Comparison of ENCODE assay signal across 10 cellular contexts in genomic region chr3:81352867-81353266, GRCh38.
DNase-seq lines count a peak whose midpoint lies in the region; ATAC-seq and TF ChIP-seq lines count a peak whose summit lies in the region.
"Had no signal": no experiment of that assay in that cellular context is flagged by ENCODE, and none has a peak within 500 bp of the region (broad histone marks: within the 10 kb centered on the region; RNA-seq: fewer than 3 reads in every experiment).

No MANE protein-coding gene starts in this region.

- intact Hi-C loops in HCT116 (cut with micrococcal nuclease), result no loop called here

- H3K4me3 Mint-ChIP-seq in T-helper 17 cell, result no peak overlapping the region
- H3K4me3 Mint-ChIP-seq: activated naive CD8-positive, alpha-beta T cell; stimulated activated naive CD8-positive, alpha-beta T cell treated with anti-CD3 and anti-CD28 coated beads, Interleukin-15, Interleukin-2, amounts not matched to agents 100 ng/mL and 50 ng/mL, for 24 hours had no signal

- no peaks in the 10 kb centered on the region for H3K79me2 ChIP-seq in HCT116 (ENCODE audit: insufficient read depth, low read length)

- H3K4me2 ChIP-seq in HCT116 (ENCODE audit: low read length), result no peak overlapping the region

- H3K27ac ChIP-seq in HCT116 (ENCODE audit: low read depth, low read length), result no peak overlapping the region

- H2AFZ ChIP-seq in HCT116 (ENCODE audit: low read depth, low read length, poor library complexity, severe bottlenecking), result no peak overlapping the region

- RAD21 ChIA-PET in HCT116 (lab: Charles Lee; ENCODE audit: low non-redundant PET in 1 of 2, low total read pairs in 2 of 2, uncharacterized antibody in 2 of 2, unreplicated experiment in 2 of 2), result no interaction called here

- H3K27me3 Mint-ChIP-seq in T-helper 17 cell, result no peaks in the 10 kb centered on the region
- H3K27me3 Mint-ChIP-seq: activated naive CD8-positive, alpha-beta T cell; stimulated activated naive CD8-positive, alpha-beta T cell treated with anti-CD3 and anti-CD28 coated beads, Interleukin-15, Interleukin-2, amounts not matched to agents 100 ng/mL and 50 ng/mL, for 24 hours had no signal

- H4K20me1 ChIP-seq in HCT116 (ENCODE audit: insufficient read depth), result no peaks in the 10 kb centered on the region

- peak; percentile 29 for DNase-seq in DMS153 (lab: John Stamatoyannopoulos, UW)
- peak; percentile 13 for DNase-seq in HCT116 (ENCODE audit: low read depth, low spot score)
- DNase-seq in RKO (ENCODE audit: low spot score), result peak; percentile 34
- DNase-seq in iPS DF 19.7 (ENCODE audit: low read depth, low spot score), result peak; percentile 17
- no peak for DNase-seq in T-helper 17 cell
- DNase-seq in NCI-H1436 (lab: John Stamatoyannopoulos, UW), result no peak

- no peak overlapping the region for H3K9ac ChIP-seq in HCT116 (ENCODE audit: low read length)

- no peaks in the 10 kb centered on the region for H3K36me3 Mint-ChIP-seq in T-helper 17 cell (ENCODE audit: low read depth)
- H3K36me3 Mint-ChIP-seq: activated naive CD8-positive, alpha-beta T cell had no signal

- CTCF ChIA-PET in HCT116 (lab: Charles Lee), result no interaction called here

- TF ChIP-seq RAD21 in HCT116 (IDR thresholded peaks at IDR 0.05; ENCODE audit: low read depth), result no peak; the same call in 1 of the 2 replicates

- H3K4me3 ChIP-seq in HCT116 (replicated peaks in 1 of 2; ENCODE audit: low read depth in 1 of 2, low read length in 2 of 2), result no peak overlapping the region

- no peak overlapping the region for H3K27ac Mint-ChIP-seq in T-helper 17 cell
- H3K27ac Mint-ChIP-seq: activated naive CD8-positive, alpha-beta T cell; stimulated activated naive CD8-positive, alpha-beta T cell treated with anti-CD3 and anti-CD28 coated beads, Interleukin-15, Interleukin-2, amounts not matched to agents 100 ng/mL and 50 ng/mL, for 24 hours had no signal

- 0 out of 6 replicates have a peak, but pooled peaks of 1 of the 3 experiments have one; percentile 10 for TF ChIP-seq CTCF in HCT116 (IDR thresholded peaks at IDR 0.05 in 2 of 3, conservative IDR thresholded peaks at IDR 0.05 in 1 of 3; ENCODE audit: borderline replicate concordance in 1 of 3, insufficient read depth in 1 of 3, low read depth in 2 of 3, low read length in 2 of 3)

- TF ChIP-seq POLR2A in HCT116 (IDR thresholded peaks at IDR 0.05; ENCODE audit: borderline replicate concordance, extremely low read depth, insufficient read depth, insufficient read length), result no peak

- BruUV-seq in HCT116 (replicated peaks; lab: Mats Ljungman, UMichigan), result no TSS peak

- no peaks in the 10 kb centered on the region for H3K4me1 Mint-ChIP-seq in T-helper 17 cell

- ATAC-seq in HCT116 (peak; percentile 52; the same call in 1 of the 2 replicates), HG02884 (IDR thresholded peaks at IDR 0.05; ENCODE audit: unreplicated experiment) (no peak), T-helper 17 cell (no peak), HG02571 (IDR thresholded peaks at IDR 0.05; ENCODE audit: unreplicated experiment) (no peak)

- no peaks in the 10 kb centered on the region for H3K9me3 ChIP-seq in HCT116 (ENCODE audit: control insufficient read depth in 1 of 2, insufficient read depth in 1 of 2, low read depth in 1 of 2, low read length in 2 of 2)
- H3K9me3 ChIP-seq in T-helper 17 cell (ENCODE audit: control insufficient read depth, low read length, poor library complexity, severe bottlenecking), result no peaks in the 10 kb centered on the region

- H3K36me3 ChIP-seq in HCT116 (ENCODE audit: control insufficient read depth in 1 of 2, insufficient read depth in 2 of 2, low read length in 2 of 2), result no peaks in the 10 kb centered on the region

- H3K27me3 ChIP-seq in HCT116 (ENCODE audit: insufficient read depth, low read length), result no peaks in the 10 kb centered on the region

- no peaks in the 10 kb centered on the region for H3K4me1 ChIP-seq in HCT116 (ENCODE audit: control insufficient read depth in 1 of 2, insufficient read depth in 2 of 2, low read length in 2 of 2)

- POLR2A ChIA-PET in HCT116 (lab: Charles Lee), result no interaction called here

- H3K9me2 ChIP-seq in HCT116 (ENCODE audit: insufficient read depth), result no peaks in the 10 kb centered on the region

TF ChIP-seq in HCT116, 20 proteins besides CTCF, POLR2A, EP300 and RAD21:
- TF ChIP-seq ZFX (IDR thresholded peaks at IDR 0.05) (no peak), FOSL1 (IDR thresholded peaks at IDR 0.05; ENCODE audit: low read depth) (no peak), JUND (IDR thresholded peaks at IDR 0.05) (no peak), ELF1 (IDR thresholded peaks at IDR 0.05; ENCODE audit: borderline replicate concordance, low read depth) (no peak), TCF7L2 (IDR thresholded peaks at IDR 0.05; ENCODE audit: borderline replicate concordance, extremely low read depth, insufficient read depth, insufficient read length) (no peak), REST (IDR thresholded peaks at IDR 0.05; ENCODE audit: low read depth) (no peak), SIN3A (IDR thresholded peaks at IDR 0.05; ENCODE audit: low read depth) (no peak), ZBTB33 (IDR thresholded peaks at IDR 0.05; ENCODE audit: extremely low read depth, insufficient replicate concordance, low read length) (no peak), SRF (IDR thresholded peaks at IDR 0.05; ENCODE audit: low read depth) (no peak), EGR1 (IDR thresholded peaks at IDR 0.05; ENCODE audit: low read depth) (no peak)
- TF ChIP-seq, protein P1, sequence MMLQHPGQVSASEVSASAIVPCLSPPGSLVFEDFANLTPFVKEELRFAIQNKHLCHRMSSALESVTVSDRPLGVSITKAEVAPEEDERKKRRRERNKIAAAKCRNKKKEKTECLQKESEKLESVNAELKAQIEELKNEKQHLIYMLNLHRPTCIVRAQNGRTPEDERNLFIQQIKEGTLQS (IDR thresholded peaks at IDR 0.05), result no peak

Comparison
In these comparisons a context has a peak if more than half of its experiments do, and no peak if none do; other contexts are left out.
1. DNase-seq: peak in DMS153 (single experiment), HCT116 (single experiment), RKO (single experiment) and iPS DF 19.7 (single experiment); none in T-helper 17 cell (0 of 3) and NCI-H1436 (single experiment).